ENCODE assay signal across 19 cellular contexts in genomic region chr9:118975736-118976135, GRCh38.
"Had no signal": no experiment of that assay in that cellular context is flagged by ENCODE, and none has a peak within 500 bp of the region (broad histone marks: within the 10 kb centered on the region; RNA-seq: fewer than 3 reads in every experiment).

No MANE protein-coding gene starts in this region.

- ATAC-seq: gastroesophageal sphincter; left lobe of liver; naive thymus-derived CD8-positive, alpha-beta T cell; sciatic nerve; stimulated activated naive B cell treated with anti-CD40 and anti-IgM and Interleukin-4, amounts not matched to agents 10 μg/mL and 1 μg/mL and 100 μg/mL, for 72 hours; stimulated activated naive CD8-positive, alpha-beta T cell treated with anti-CD3 and anti-CD28 coated beads, Interleukin-15, amount 100 ng/mL, for 72 hours had no signal

- H3K4me3 ChIP-seq: dorsolateral prefrontal cortex, gastroesophageal sphincter, skin epidermis, thoracic aorta, transverse colon had no signal

- DNase-seq: cortex of kidney; dorsolateral prefrontal cortex; effector CD8-positive, alpha-beta T cell; glutamatergic neuron; islet precursor cell; mammary epithelial cell; naive thymus-derived CD8-positive, alpha-beta T cell; posterior cingulate gyrus; stimulated activated CD4-positive, alpha-beta T cell treated with anti-CD3 and anti-CD28 coated beads, Interleukin-2, amount 100 ng/mL, for 24 hours; stimulated activated CD4-positive, alpha-beta T cell treated with anti-CD3 and anti-CD28 coated beads, Interleukin-4, amount 100 ng/mL, for 4 hours; stimulated activated naive B cell treated with anti-CD40 and anti-IgM and Interleukin-4, amounts not matched to agents 10 μg/mL and 1 μg/mL and 100 μg/mL, for 72 hours; stimulated activated naive CD8-positive, alpha-beta T cell treated with anti-CD3 and anti-CD28 coated beads, Interleukin-15, amount 100 ng/mL, for 72 hours; substantia nigra; transverse colon had no signal
